32 cellular contexts compared by ENCODE assay signal in genomic region chr20:61433816-61434215, GRCh38.
"Had no signal": no experiment of that assay in that cellular context is flagged by ENCODE, and none has a peak within 500 bp of the region (broad histone marks: within the 10 kb centered on the region; RNA-seq: fewer than 3 reads in every experiment).

No MANE protein-coding gene starts in this region.

- H3K36me3 ChIP-seq: gastrocnemius medialis, left lung, lower lobe of right lung, ovary, prostate gland, sigmoid colon, stomach, thyroid gland, upper lobe of left lung, WERI-Rb-1 had no signal

- H3K4me1 Mint-ChIP-seq: activated CD4-positive, alpha-beta T cell treated with anti-CD3 and anti-CD28 coated beads, Interleukin-2, amount 10 ng/mL, durations not matched to agents 24 days and 14 days; natural killer cell; stimulated activated naive B cell treated with anti-CD40 and anti-IgM and Interleukin-4, amounts not matched to agents 10 μg/mL and 1 μg/mL and 100 μg/mL, for 72 hours; T-helper 17 cell had no signal

- H3K4me3 Mint-ChIP-seq: activated CD4-positive, alpha-beta memory T cell treated with anti-CD3 and anti-CD28 coated beads for 36 hours; activated CD4-positive, alpha-beta T cell treated with anti-CD3 and anti-CD28 coated beads, Interleukin-2, amount 10 ng/mL, durations not matched to agents 24 days and 14 days; activated T-helper 1 cell treated with anti-CD3 and anti-CD28 coated beads, Interleukin-12 subunit alpha, Interleukin-12 subunit beta, Interleukin-2, Interleukin-4 antibody, amounts not matched to agents 30 ng/mL and 10 ng/mL and 1 ng/mL, durations not matched to agents 14 hours and 24 hours and 36 hours; dendritic cell treated with granulocyte-macrophage colony-stimulating factor and Interleukin-4, amounts not matched to agents 40 ng/mL and 50 ng/mL, for 4 days; natural killer cell; stimulated activated naive B cell treated with anti-CD40 and anti-IgM and Interleukin-4, amounts not matched to agents 10 μg/mL and 1 μg/mL and 100 μg/mL, for 72 hours; T-helper 17 cell had no signal

- ATAC-seq: gastrocnemius medialis; left lung; lower lobe of right lung; natural killer cell; stimulated activated naive B cell treated with anti-CD40 and anti-IgM and Interleukin-4, amounts not matched to agents 10 μg/mL and 1 μg/mL and 100 μg/mL, for 72 hours; T-helper 17 cell had no signal

- H3K27ac Mint-ChIP-seq: activated CD4-positive, alpha-beta memory T cell treated with anti-CD3 and anti-CD28 coated beads for 36 hours; activated CD4-positive, alpha-beta T cell treated with anti-CD3 and anti-CD28 coated beads, Interleukin-2, amount 10 ng/mL, durations not matched to agents 24 days and 14 days; activated T-helper 1 cell treated with anti-CD3 and anti-CD28 coated beads, Interleukin-12 subunit alpha, Interleukin-12 subunit beta, Interleukin-2, Interleukin-4 antibody, amounts not matched to agents 30 ng/mL and 10 ng/mL and 1 ng/mL, durations not matched to agents 14 hours and 24 hours and 36 hours; dendritic cell treated with granulocyte-macrophage colony-stimulating factor and Interleukin-4, amounts not matched to agents 40 ng/mL and 50 ng/mL, for 4 days; natural killer cell; stimulated activated naive B cell treated with anti-CD40 and anti-IgM and Interleukin-4, amounts not matched to agents 10 μg/mL and 1 μg/mL and 100 μg/mL, for 72 hours; T-helper 17 cell had no signal

- H3K27ac ChIP-seq: epithelial cell of prostate, gastrocnemius medialis, left lung, lower lobe of right lung, ovary, prostate gland, sigmoid colon, stomach, thyroid gland, upper lobe of left lung, WERI-Rb-1 had no signal

- H3K4me1 ChIP-seq: gastrocnemius medialis, left lung, lower lobe of right lung, prostate gland, stomach, thyroid gland, upper lobe of left lung had no signal

- H3K27me3 Mint-ChIP-seq: activated CD4-positive, alpha-beta T cell treated with anti-CD3 and anti-CD28 coated beads, Interleukin-2, amount 10 ng/mL, durations not matched to agents 24 days and 14 days had no signal

- H3K9me3 ChIP-seq: gastrocnemius medialis, lower lobe of right lung, ovary, prostate gland, sigmoid colon, stomach, thyroid gland, upper lobe of left lung had no signal

- H3K36me3 Mint-ChIP-seq: activated CD4-positive, alpha-beta memory T cell treated with anti-CD3 and anti-CD28 coated beads for 36 hours; natural killer cell; stimulated activated naive B cell treated with anti-CD40 and anti-IgM and Interleukin-4, amounts not matched to agents 10 μg/mL and 1 μg/mL and 100 μg/mL, for 72 hours had no signal

- H3K27me3 ChIP-seq: ovary, thyroid gland, upper lobe of left lung had no signal

- H3K4me3 ChIP-seq: gastrocnemius medialis, left lung, lower lobe of right lung, ovary, prostate gland, sigmoid colon, stomach, thyroid gland, upper lobe of left lung had no signal

- H3K9me3 Mint-ChIP-seq: activated CD4-positive, alpha-beta memory T cell treated with anti-CD3 and anti-CD28 coated beads for 36 hours; activated CD4-positive, alpha-beta T cell treated with anti-CD3 and anti-CD28 coated beads, Interleukin-2, amount 10 ng/mL, durations not matched to agents 24 days and 14 days; dendritic cell treated with granulocyte-macrophage colony-stimulating factor and Interleukin-4, amounts not matched to agents 40 ng/mL and 50 ng/mL, for 4 days had no signal

- DNase-seq: activated CD4-positive, alpha-beta memory T cell treated with anti-CD3 and anti-CD28 coated beads for 36 hours; activated CD4-positive, alpha-beta T cell treated with anti-CD3 and anti-CD28 coated beads, Interleukin-2, amount 10 ng/mL, durations not matched to agents 24 days and 14 days; activated CD4-positive, CD25-positive, alpha-beta regulatory T cell treated with anti-CD3 and anti-CD28 coated beads, Interleukin-2, amount 50 U/mL, for 72 hours; activated CD8-positive, alpha-beta memory T cell treated with anti-CD3 and anti-CD28 coated beads, Interleukin-2, amount 50 U/mL, for 4 hours; activated gamma-delta T cell treated with Interleukin-2 at 50 U/mL for 16 hours; activated naive CD4-positive, alpha-beta T cell treated with anti-CD3 and anti-CD28 coated beads, Interleukin-2, amount 50 U/mL, for 16 hours; activated T-cell treated with anti-CD3 and anti-CD28 coated beads, Interleukin-2, amount 50 U/mL, for 1 hour; amniotic stem cell; central memory CD4-positive, alpha-beta T cell; effector CD4-positive, alpha-beta T cell; gastrocnemius medialis; hypothalamus; kidney glomerular epithelial cell; left lung; lower lobe of right lung; natural killer cell; ovary; sigmoid colon; small intestine; stimulated activated CD4-positive, alpha-beta T cell treated with anti-CD3 and anti-CD28 coated beads, Interleukin-15, amount 100 ng/mL, for 24 hours; stimulated activated CD4-positive, alpha-beta T cell treated with anti-CD3 and anti-CD28 coated beads, Interleukin-2, amount 100 ng/mL, for 24 hours; stimulated activated naive B cell treated with anti-CD40 and anti-IgM and Interleukin-4, amounts not matched to agents 10 μg/mL and 1 μg/mL and 100 μg/mL, for 72 hours; stomach; T-helper 17 cell; T1000; thyroid gland; upper lobe of left lung; WERI-Rb-1 had no signal
